ENCODE assay signal across 9 cellular contexts in genomic region chr5:133512896-133513295, GRCh38.
"Had no signal": no experiment of that assay in that cellular context is flagged by ENCODE, and none has a peak within 500 bp of the region (broad histone marks: within the 10 kb centered on the region; RNA-seq: fewer than 3 reads in every experiment).

No MANE protein-coding gene starts in this region.

- H3K9me3 ChIP-seq: HAP-1 had no signal

- ATAC-seq: HCT116, HepG2 had no signal

- H3K9me3 Mint-ChIP-seq: HFFc6, IgD-negative memory B cell had no signal

- H3K27ac ChIP-seq: GM23248, HL-60 had no signal

- H3K9ac ChIP-seq: GM23248 had no signal

- H3K4me3 ChIP-seq: GM23248, HAP-1 had no signal

- H3K4me3 Mint-ChIP-seq: HFFc6, IgD-negative memory B cell had no signal

- H3K36me3 ChIP-seq: HAP-1 had no signal

- H3K4me1 ChIP-seq: HAP-1 had no signal

- H3K27ac Mint-ChIP-seq: HFFc6 had no signal

- H3K4me1 Mint-ChIP-seq: IgD-negative memory B cell had no signal

- DNase-seq: GM23248, GOT3, H7, HFFc6 had no signal
